In genomic region chr7:23863209-23863798, GRCh38 we compare ENCODE assay signal across 1 cellular context.
TF ChIP-seq lines count a peak whose summit lies in the region.

No MANE protein-coding gene starts in this region.

TF ChIP-seq in HepG2, 621 proteins besides CTCF, POLR2A, EP300 and RAD21 (continued from another document):
- TF ChIP-seq ZHX2 (IDR thresholded peaks at IDR 0.05; ENCODE audit: low read depth) (no peak), ZHX2 (CRISPR knock-in tag; IDR thresholded peaks at IDR 0.05; ENCODE audit: borderline replicate concordance) (no peak), SMC3 (IDR thresholded peaks at IDR 0.05; ENCODE audit: low read length) (0 out of 2 replicates have a peak, but pooled peaks have one; percentile 40)
TF ChIP-seq in HepG2: peak in this region for 2.
